In the genomic region with DNA sequence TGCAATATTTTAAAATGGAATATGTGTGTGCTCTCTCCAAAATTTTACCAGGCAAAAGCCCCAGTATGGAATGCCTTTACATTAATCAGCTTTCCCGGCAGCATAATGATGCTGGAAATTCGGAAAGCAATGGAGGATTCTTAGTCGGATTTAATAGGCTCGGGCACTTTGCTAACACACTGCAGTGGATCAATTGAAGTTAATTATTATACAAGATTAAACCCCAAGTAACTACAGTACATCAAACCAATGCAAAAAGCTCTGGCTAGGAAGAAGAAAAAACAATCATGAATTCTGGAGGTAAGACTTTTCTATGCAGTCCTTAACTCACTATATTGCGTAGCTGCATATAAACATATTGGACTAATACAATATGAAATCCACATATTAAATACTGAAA, we compare ENCODE assay signal across 31 cellular contexts. TPM values are rescaled to one million over a fixed set of nuclear protein-coding genes. Genes with fewer than 3 reads are reported as not detected.
"Had no signal": no experiment of that assay in that cellular context is flagged by ENCODE, and none has a peak within 500 bp of the region (broad histone marks: within the 10 kb centered on the region; RNA-seq: fewer than 3 reads in every experiment).

No MANE protein-coding gene starts in this region.

- ATAC-seq: activated CD4-positive, CD25-positive, alpha-beta regulatory T cell treated with anti-CD3 and anti-CD28 coated beads, Interleukin-2, amount 50 U/mL, for 24 hours; activated CD8-positive, alpha-beta T cell treated with anti-CD3 and anti-CD28 coated beads, Interleukin-2, amount 10 ng/mL, durations not matched to agents 7 days and 5 days; activated T-cell treated with anti-CD3 and anti-CD28 coated beads, Interleukin-2, amount 50 U/mL, for 4 hours; activated T-helper 17 cell treated with anti-CD3 and anti-CD28 coated beads, Interleukin-2, amount 50 U/mL, for 72 hours; body of pancreas; effector memory CD8-positive, alpha-beta T cell; T-helper 17 cell had no signal

- H3K36me3 ChIP-seq: esophagus squamous epithelium, WERI-Rb-1 had no signal

- H3K27me3 Mint-ChIP-seq: activated B cell treated with CpG ODN at 0.5 μM for 24 hours; activated naive CD8-positive, alpha-beta T cell; activated T-helper 17 cell treated with anti-CD3 and anti-CD28 coated beads, Interleukin-2, amount 50 U/mL, for 72 hours; effector memory CD8-positive, alpha-beta T cell; T-helper 17 cell had no signal

- H3K4me3 Mint-ChIP-seq: activated B cell treated with CpG ODN at 0.5 μM for 24 hours; activated CD8-positive, alpha-beta T cell treated with anti-CD3 and anti-CD28 coated beads, Interleukin-2, amount 10 ng/mL, durations not matched to agents 7 days and 5 days; activated naive CD8-positive, alpha-beta T cell; activated T-cell treated with anti-CD3 and anti-CD28 coated beads, Interleukin-2, amount 50 U/mL, for 4 hours; activated T-helper 17 cell treated with anti-CD3 and anti-CD28 coated beads, Interleukin-2, amount 50 U/mL, for 72 hours; effector memory CD8-positive, alpha-beta T cell; T-helper 17 cell; T-helper 2 cell treated with Interferon-gamma antibody and Interleukin-4, amounts not matched to agents 5 μg/mL and 100 μg/mL, for 36 hours had no signal

- H3K27me3 ChIP-seq: body of pancreas, esophagus squamous epithelium had no signal

- H3K9me3 Mint-ChIP-seq: activated B cell treated with CpG ODN at 0.5 μM for 24 hours; activated T-helper 17 cell treated with anti-CD3 and anti-CD28 coated beads, Interleukin-2, amount 50 U/mL, for 72 hours; T-helper 2 cell treated with Interferon-gamma antibody and Interleukin-4, amounts not matched to agents 5 μg/mL and 100 μg/mL, for 36 hours had no signal

- H3K4me1 ChIP-seq: body of pancreas, esophagus squamous epithelium had no signal

- H3K27ac Mint-ChIP-seq: activated B cell treated with CpG ODN at 0.5 μM for 24 hours; activated CD8-positive, alpha-beta T cell treated with anti-CD3 and anti-CD28 coated beads, Interleukin-2, amount 10 ng/mL, durations not matched to agents 7 days and 5 days; activated naive CD8-positive, alpha-beta T cell; activated T-helper 17 cell treated with anti-CD3 and anti-CD28 coated beads, Interleukin-2, amount 50 U/mL, for 72 hours; effector memory CD8-positive, alpha-beta T cell; T-helper 17 cell; T-helper 2 cell treated with Interferon-gamma antibody and Interleukin-4, amounts not matched to agents 5 μg/mL and 100 μg/mL, for 36 hours had no signal

- H3K4me3 ChIP-seq: body of pancreas, esophagus squamous epithelium had no signal

- H3K4me1 Mint-ChIP-seq: activated B cell treated with CpG ODN at 0.5 μM for 24 hours; activated T-helper 17 cell treated with anti-CD3 and anti-CD28 coated beads, Interleukin-2, amount 50 U/mL, for 72 hours had no signal

- DNase-seq: activated B cell treated with CpG ODN at 0.5 μM for 24 hours; activated CD4-positive, alpha-beta T cell treated with anti-CD3 and anti-CD28 coated beads for 48 hours; activated CD4-positive, alpha-beta T cell treated with anti-CD3 and anti-CD28 coated beads, Interleukin-2, amount 50 U/mL, for 1 hour; activated CD4-positive, alpha-beta T cell treated with anti-CD3 and anti-CD28 coated beads, Interleukin-2, amount 50 U/mL, for 48 hours; activated CD8-positive, alpha-beta T cell treated with anti-CD3 and anti-CD28 coated beads, Interleukin-2, amount 10 ng/mL, durations not matched to agents 7 days and 5 days; activated effector memory CD4-positive, alpha-beta T cell treated with Interleukin-2 at 50 U/mL for 16 hours; activated gamma-delta T cell treated with Interleukin-2 at 50 U/mL for 16 hours; activated naive CD4-positive, alpha-beta T cell treated with anti-CD3 and anti-CD28 coated beads, Interleukin-2, amount 50 U/mL, for 16 hours; activated naive CD4-positive, alpha-beta T cell treated with Interleukin-2 at 50 U/mL for 16 hours; activated T-cell treated with anti-CD3 and anti-CD28 coated beads, Interleukin-2, amount 50 U/mL, for 4 hours; amniotic stem cell; anterior cingulate cortex; body of pancreas; caudate nucleus; cortex of kidney; dermis blood vessel endothelial cell; effector CD4-positive, alpha-beta T cell; effector memory CD8-positive, alpha-beta T cell; esophagus squamous epithelium; foreskin melanocyte; head of caudate nucleus; T-helper 1 cell; T-helper 17 cell; T1000; WERI-Rb-1 had no signal

- H3K9me3 ChIP-seq: body of pancreas, esophagus squamous epithelium had no signal

RNA-seq across cellular contexts. Expression of gene GRIA3, which starts 43.6 kb away (rescaled TPM):
- total RNA-seq: activated B cell treated with CpG ODN at 0.5 μM for 24 hours; activated CD8-positive, alpha-beta T cell treated with anti-CD3 and anti-CD28 coated beads, Interleukin-2, amount 10 ng/mL, durations not matched to agents 7 days and 5 days; activated T-cell treated with anti-CD3 and anti-CD28 coated beads, Interleukin-2, amount 50 U/mL, for 4 hours; activated T-helper 17 cell treated with anti-CD3 and anti-CD28 coated beads, Interleukin-2, amount 50 U/mL, for 72 hours; chondrocyte; endothelial cell of umbilical vein had no signal
